ENCODE assay signal across 1 cellular context in genomic region chr9:137605146-137606004, GRCh38.
TF ChIP-seq lines count a peak whose summit lies in the region.

Gene ARRDC1 (plus strand): TSS chr9:137605686. CDS start chr9:137605718, 32 bp downstream.

TF ChIP-seq in IMR-90, 13 proteins besides CTCF, POLR2A, EP300 and RAD21:
- TF ChIP-seq BHLHE40 (IDR thresholded peaks at IDR 0.05; ENCODE audit: low read depth, low read length): peak; percentile 66; the same call in 1 of the 2 replicates
- peak; percentile 48; the same call in 1 of the 2 replicates for TF ChIP-seq MAZ (IDR thresholded peaks at IDR 0.05; ENCODE audit: borderline replicate concordance, low read depth, low read length)
- no peak for TF ChIP-seq FOS (IDR thresholded peaks at IDR 0.05; ENCODE audit: low read depth, low read length)
